ENCODE assay signal across 18 cellular contexts in genomic region chr5:118233601-118234000, GRCh38.
DNase-seq lines count a peak whose midpoint lies in the region; ATAC-seq and TF ChIP-seq lines count a peak whose summit lies in the region.
"Had no signal": no experiment of that assay in that cellular context is flagged by ENCODE, and none has a peak within 500 bp of the region (broad histone marks: within the 10 kb centered on the region; RNA-seq: fewer than 3 reads in every experiment).

No MANE protein-coding gene starts in this region.

- peak; percentile 1 for DNase-seq in GM04504 (ENCODE audit: low read depth)
- peak; percentile 36 for DNase-seq in SW480 (ENCODE audit: low spot score)
- DNase-seq in astrocyte of the spinal cord (ENCODE audit: low read depth, low spot score): peak; percentile 72
- no peak for DNase-seq in smooth muscle cell (lab: John Stamatoyannopoulos, UW; ENCODE audit: unreplicated experiment)
- no peak for DNase-seq in NCI-H2171 treated with DMSO at 0.1 percent for 48 hours (lab: John Stamatoyannopoulos, UW)
- no peak for DNase-seq in NCI-H2196 (lab: John Stamatoyannopoulos, UW; ENCODE audit: unreplicated experiment)
- DNase-seq: ACHN; Caco-2; CD4-positive, CD25-positive, alpha-beta regulatory T cell; GDM1; NCI-H187; NCI-H2107; NCI-H226; NCI-H524; NCI-H82; PC-9 had no signal

- H3K36me3 ChIP-seq in smooth muscle cell (ENCODE audit: low read depth): no peaks in the 10 kb centered on the region

- no peak overlapping the region for H2AFZ ChIP-seq in smooth muscle cell (ENCODE audit: low read depth)
- H2AFZ ChIP-seq: PC-9 had no signal

- in situ Hi-C loops in astrocyte of the spinal cord (cut with HindIII; ENCODE audit: low sequenced_read_pairs): no loop called here

- 54% methylated on average over 4 of the region's 4 CpGs for WGBS in smooth muscle cell (ENCODE audit: low lambda C conversion rate)

- no peak overlapping the region for H3K9ac ChIP-seq in smooth muscle cell (ENCODE audit: low read depth)

- H3K4me1 ChIP-seq in smooth muscle cell (ENCODE audit: low read depth): no peaks in the 10 kb centered on the region
- H3K4me1 ChIP-seq: Caco-2 had no signal

- ATAC-seq in GM21717 (IDR thresholded peaks at IDR 0.05; ENCODE audit: unreplicated experiment): no peak
- ATAC-seq: K562 had no signal

- peak overlapping the region; percentile 39 for H3K4me2 ChIP-seq in smooth muscle cell
- H3K4me2 ChIP-seq: PC-9 had no signal

- H3K9me3 ChIP-seq in smooth muscle cell (replicated peaks; ENCODE audit: low read depth): no peaks in the 10 kb centered on the region
- H3K9me3 ChIP-seq: Caco-2 had no signal

- no peak for TF ChIP-seq CTCF in astrocyte of the spinal cord (IDR thresholded peaks at IDR 0.05; ENCODE audit: low read depth, low read length)
- no peak for TF ChIP-seq CTCF in smooth muscle cell (IDR thresholded peaks at IDR 0.05; ENCODE audit: borderline replicate concordance, insufficient read depth, poor library complexity, severe bottlenecking)

- peak overlapping the region; percentile 61 for H3K27ac ChIP-seq in smooth muscle cell (ENCODE audit: low read depth)
- H3K27ac ChIP-seq: PC-9 had no signal

- no peaks in the 10 kb centered on the region for H3K79me2 ChIP-seq in smooth muscle cell (ENCODE audit: low read depth)

- no peaks in the 10 kb centered on the region for H3K27me3 ChIP-seq in smooth muscle cell (ENCODE audit: low read depth)

- H3K4me3 ChIP-seq in astrocyte of the spinal cord (ENCODE audit: low read depth, low read length): no peak overlapping the region
- H3K4me3 ChIP-seq in smooth muscle cell: no peak overlapping the region
- H3K4me3 ChIP-seq: K562, PC-9 had no signal

- no peaks in the 10 kb centered on the region for H3F3A ChIP-seq in smooth muscle cell (ENCODE audit: low read depth)

- no peaks in the 10 kb centered on the region for H4K20me1 ChIP-seq in smooth muscle cell (ENCODE audit: low read depth)

Comparison
In these comparisons a context has a peak if more than half of its experiments do, and no peak if none do; other contexts are left out.
1. DNase-seq: peak in GM04504 (single experiment), SW480 (single experiment) and astrocyte of the spinal cord (single experiment); none in smooth muscle cell (single experiment), NCI-H2171 treated with DMSO at 0.1 percent for 48 hours (single experiment) and NCI-H2196 (single experiment).